ENCODE assay signal across 8 cellular contexts in genomic region chr2:37156071-37156856, GRCh38. TPM values are rescaled to one million over a fixed set of nuclear protein-coding genes. Genes with fewer than 3 reads are reported as not detected.
DNase-seq lines count a peak whose midpoint lies in the region; ATAC-seq and TF ChIP-seq lines count a peak whose summit lies in the region.

No MANE protein-coding gene starts in this region.

- H3K27me3 ChIP-seq in osteoblast (ENCODE audit: insufficient read depth, low read length) = no peaks in the 10 kb centered on the region
- H3K27me3 ChIP-seq in uterus = no peaks in the 10 kb centered on the region

- H3K4me1 ChIP-seq in osteoblast (ENCODE audit: insufficient read depth, low read length) = peaks cover 17% of the 10 kb centered on the region
- no peaks in the 10 kb centered on the region for H3K4me1 ChIP-seq in uterus

- peak; percentile 22 for ATAC-seq in HG02981 (IDR thresholded peaks at IDR 0.05; ENCODE audit: unreplicated experiment)

- peak overlapping the region; percentile 97 for H3K4me2 ChIP-seq in osteoblast (ENCODE audit: insufficient read depth, low read length)

- H3K9me3 ChIP-seq in osteoblast (ENCODE audit: low read depth, low read length) (no peaks in the 10 kb centered on the region), uterus (no peaks in the 10 kb centered on the region)

- H3K27ac Mint-ChIP-seq in activated naive CD4-positive, alpha-beta T cell treated with anti-CD3 and anti-CD28 coated beads, Interleukin-2, amount 50 U/mL, for 24 hours = peak overlapping the region; percentile 89
- H3K27ac Mint-ChIP-seq in glutamatergic neuron (ENCODE audit: unreplicated experiment) = peak overlapping the region; percentile 59

- DNase-seq in ACHN = peak; percentile 47
- DNase-seq in GM13977 (ENCODE audit: low spot score) = peak; percentile 29
- DNase-seq in NCI-H774 (lab: John Stamatoyannopoulos, UW) = peak; percentile 35
- no peak for DNase-seq in glutamatergic neuron
- DNase-seq in osteoblast (ENCODE audit: insufficient read length, low spot score, missing footprints) = peak; percentile 92
- DNase-seq in uterus = peak; percentile 59 to 65

- H3K36me3 Mint-ChIP-seq in activated naive CD4-positive, alpha-beta T cell treated with anti-CD3 and anti-CD28 coated beads, Interleukin-2, amount 50 U/mL, for 24 hours = peaks cover 23% of the 10 kb centered on the region
- no peaks in the 10 kb centered on the region for H3K36me3 Mint-ChIP-seq in glutamatergic neuron (ENCODE audit: unreplicated experiment)

- in situ Hi-C loops in ACHN (cut with HindIII; ENCODE audit: low pct_ligation_motif_present, low pct_unique_long_range_greater_than_20kb, low sequenced_read_pairs) = no loop called here
- in situ Hi-C loops in GM13977 (cut with MboI; ENCODE audit: low pct_unique_long_range_greater_than_20kb, low sequenced_read_pairs, unreplicated experiment) = loop anchor here (25.0 kb wide), 1 partner anchor 731 kb away; no protein-coding TSS in a partner anchor

- H3K4me1 Mint-ChIP-seq in activated naive CD4-positive, alpha-beta T cell treated with anti-CD3 and anti-CD28 coated beads, Interleukin-2, amount 50 U/mL, for 24 hours = peaks cover 56% of the 10 kb centered on the region
- H3K4me1 Mint-ChIP-seq in glutamatergic neuron (ENCODE audit: low read depth, unreplicated experiment) = peaks cover 5% of the 10 kb centered on the region

- intact Hi-C loops in uterus (cut with DNase I; ENCODE audit: low total_unique reads) = no loop called here

- peak overlapping the region; percentile 75 for H2AFZ ChIP-seq in osteoblast (ENCODE audit: low read length)

- H3K36me3 ChIP-seq in osteoblast (ENCODE audit: insufficient read depth, low read length) (peaks cover 2% of the 10 kb centered on the region), uterus (no peaks in the 10 kb centered on the region)

- H3K27me3 Mint-ChIP-seq in activated naive CD4-positive, alpha-beta T cell treated with anti-CD3 and anti-CD28 coated beads, Interleukin-2, amount 50 U/mL, for 24 hours = no peaks in the 10 kb centered on the region
- no peaks in the 10 kb centered on the region for H3K27me3 Mint-ChIP-seq in glutamatergic neuron (ENCODE audit: unreplicated experiment)

- peaks cover 50% of the 10 kb centered on the region for H3K79me2 ChIP-seq in osteoblast (ENCODE audit: insufficient read depth, low read length)

- H3K4me3 ChIP-seq in osteoblast (ENCODE audit: insufficient read depth, low read length) = peak overlapping the region; percentile 94
- peak overlapping the region; percentile 62 to 93 for H3K4me3 ChIP-seq in uterus

- peak overlapping the region; percentile 96 for H3K4me3 Mint-ChIP-seq in activated naive CD4-positive, alpha-beta T cell treated with anti-CD3 and anti-CD28 coated beads, Interleukin-2, amount 50 U/mL, for 24 hours
- H3K4me3 Mint-ChIP-seq in glutamatergic neuron (ENCODE audit: unreplicated experiment) = peak overlapping the region; percentile 87

- H4K20me1 ChIP-seq in osteoblast (ENCODE audit: insufficient read depth, low read length) = peaks cover 8% of the 10 kb centered on the region

- peak overlapping the region; percentile 81 for H3K27ac ChIP-seq in osteoblast (ENCODE audit: low read depth, low read length)
- H3K27ac ChIP-seq in uterus = peak overlapping the region; percentile 94 to 95

- H3K9me3 Mint-ChIP-seq in activated naive CD4-positive, alpha-beta T cell treated with anti-CD3 and anti-CD28 coated beads, Interleukin-2, amount 50 U/mL, for 24 hours = no peaks in the 10 kb centered on the region
- H3K9me3 Mint-ChIP-seq in glutamatergic neuron (ENCODE audit: unreplicated experiment) = no peaks in the 10 kb centered on the region

- TF ChIP-seq CTCF in GM13977 (IDR thresholded peaks at IDR 0.05; ENCODE audit: extremely low read depth, insufficient read depth, missing control alignments) = no peak
- no peak for TF ChIP-seq CTCF in glutamatergic neuron (IDR thresholded peaks at IDR 0.05; ENCODE audit: partially characterized antibody, unreplicated experiment)
- no peak for TF ChIP-seq CTCF in osteoblast (IDR thresholded peaks at IDR 0.05; ENCODE audit: extremely low read depth, low read depth, low read length)
- TF ChIP-seq CTCF in uterus (IDR thresholded peaks at IDR 0.05) = no peak

- TF ChIP-seq POLR2A in uterus (IDR thresholded peaks at IDR 0.05) = no peak

RNA-seq across cellular contexts. Expression of gene EIF2AK2, which starts 0.5 kb away (rescaled TPM):
- total RNA-seq in glutamatergic neuron (ENCODE audit: unreplicated experiment) (8.7 TPM), osteoblast (42.3 and 45.1 TPM in 2 replicates), uterus (10 to 100 TPM; 13.3 to 90.8 (median 45.4) TPM)

RNA-seq across cellular contexts. Expression of gene SULT6B1, which starts 32.2 kb away (rescaled TPM):
- total RNA-seq in glutamatergic neuron (ENCODE audit: unreplicated experiment) = not detected
- not detected in 2 replicates for total RNA-seq in osteoblast
- total RNA-seq in uterus = not detected

RNA-seq across cellular contexts. Expression of gene CEBPZOS, which starts 40.0 kb away (rescaled TPM):
- 39.9 TPM for total RNA-seq in glutamatergic neuron (ENCODE audit: unreplicated experiment)
- 20.6 and 21.4 TPM in 2 replicates for total RNA-seq in osteoblast
- total RNA-seq in uterus = 10 to 100 TPM in 2 of 4 donors, 1 to 10 TPM in 2; 6.2 to 49.4 (median 16.3) TPM
